ENCODE assay signal across 8 cellular contexts in genomic region chr16:30896203-30896889, GRCh38. TPM values are rescaled to one million over a fixed set of nuclear protein-coding genes. Genes with fewer than 3 reads are reported as not detected.
DNase-seq lines count a peak whose midpoint lies in the region; ATAC-seq and TF ChIP-seq lines count a peak whose summit lies in the region.

TSS of gene CTF1 (plus strand) at chr16:30896614. CDS start at chr16:30896644, 30 bp downstream.

- intact Hi-C loops in lower leg skin (cut with DNase I; ENCODE audit: low total_unique reads): no loop called here

- WGBS in lower leg skin, 2 donors: 7 to 12% methylated on average over 34 to 35 of the region's 36 CpGs

- peaks cover 4% of the 10 kb centered on the region for H3K36me3 ChIP-seq in RWPE2 (ENCODE audit: low read depth)
- peaks cover 3% of the 10 kb centered on the region for H3K36me3 ChIP-seq in effector memory CD4-positive, alpha-beta T cell (ENCODE audit: control insufficient read depth, insufficient read depth, low read length)

- TF ChIP-seq POLR2A in lower leg skin (IDR thresholded peaks at IDR 0.05): no peak

- ATAC-seq in RWPE2 (ENCODE audit: low read depth) (peak; percentile 68), HG02970 (IDR thresholded peaks at IDR 0.05; ENCODE audit: low FRiP score, unreplicated experiment) (no peak)

- DNase-seq in NCI-H1417 (lab: John Stamatoyannopoulos, UW): peak in 2 of 3 experiments; percentile 20 to 21
- DNase-seq in NCI-H1417 treated with DMSO at 0.1 percent for 48 hours (lab: John Stamatoyannopoulos, UW): no peak
- DNase-seq in RWPE2 (ENCODE audit: low spot score): peak; percentile 87
- DNase-seq in effector memory CD4-positive, alpha-beta T cell: no peak
- peak; percentile 59 to 92 for DNase-seq in lower leg skin (ENCODE audit: low spot score in 2 of 2)
- peak in 45 of 49 donors; percentile 17 to 76 (median 52) for DNase-seq in substantia nigra (lab: John Stamatoyannopoulos, UW)
- DNase-seq in AML-193 (lab: John Stamatoyannopoulos, UW): no peak

- peak within 1 kb of the TSS; percentile 63 for H3K4me3 ChIP-seq in RWPE2 (ENCODE audit: severe bottlenecking)
- H3K4me3 ChIP-seq in effector memory CD4-positive, alpha-beta T cell (ENCODE audit: insufficient read depth, low read depth, low read length, poor library complexity, severe bottlenecking): no peak within 1 kb of the TSS
- peak within 1 kb of the TSS; percentile 36 for H3K4me3 ChIP-seq in lower leg skin (ENCODE audit: low read depth, poor library complexity, severe bottlenecking)

- H3K27ac ChIP-seq in RWPE2 (ENCODE audit: poor library complexity, severe bottlenecking) (peak within 1 kb of the TSS; percentile 92), substantia nigra (ENCODE audit: low read depth, low read length, poor library complexity, severe bottlenecking) (peak within 1 kb of the TSS; percentile 94)
- peak within 1 kb of the TSS; percentile 54 for H3K27ac ChIP-seq in effector memory CD4-positive, alpha-beta T cell (ENCODE audit: insufficient read depth, low read length, poor library complexity, severe bottlenecking)

- no peak for TF ChIP-seq CTCF in RWPE2 (IDR thresholded peaks at IDR 0.05; ENCODE audit: poor library complexity, severe bottlenecking)
- TF ChIP-seq CTCF in lower leg skin (IDR thresholded peaks at IDR 0.05): no peak

- H3K9me3 ChIP-seq in RWPE2 (ENCODE audit: severe bottlenecking): no peaks in the 10 kb centered on the region
- no peaks in the 10 kb centered on the region for H3K9me3 ChIP-seq in effector memory CD4-positive, alpha-beta T cell (ENCODE audit: control insufficient read depth, low read length)

- H3K4me1 ChIP-seq in RWPE2 (ENCODE audit: insufficient read depth, poor library complexity, severe bottlenecking): peaks cover 21% of the 10 kb centered on the region
- H3K4me1 ChIP-seq in effector memory CD4-positive, alpha-beta T cell (ENCODE audit: control insufficient read depth, insufficient read depth, low read length, poor library complexity, severe bottlenecking): peaks cover 22% of the 10 kb centered on the region

- no peaks in the 10 kb centered on the region for H3K27me3 ChIP-seq in RWPE2 (ENCODE audit: insufficient read depth, poor library complexity, severe bottlenecking)
- no peaks in the 10 kb centered on the region for H3K27me3 ChIP-seq in effector memory CD4-positive, alpha-beta T cell (replicated peaks; ENCODE audit: control insufficient read depth, insufficient read depth, low read length, poor library complexity, severe bottlenecking)

RNA-seq across cellular contexts. Expression of gene CTF1, which starts in this region (rescaled TPM):
- 1 to 10 TPM in 2 of 4 donors, under 1 TPM in 1, not detected in 1; 0.80 to 3.0 (median 2.5) TPM for total RNA-seq in lower leg skin

Comparison
In these comparisons a context has a peak if more than half of its experiments do, and no peak if none do; other contexts are left out.
1. DNase-seq: peak in NCI-H1417 (2 of 3), RWPE2 (single experiment), lower leg skin (2 of 2) and substantia nigra (45 of 49); none in NCI-H1417 treated with DMSO at 0.1 percent for 48 hours (single experiment), effector memory CD4-positive, alpha-beta T cell (0 of 3) and AML-193 (0 of 2).
2. Peak in every context shown above with its lines, with median percentiles within 50 percentile points of each other: H3K27ac ChIP-seq.